14 cellular contexts compared by ENCODE assay signal in the genomic region with DNA sequence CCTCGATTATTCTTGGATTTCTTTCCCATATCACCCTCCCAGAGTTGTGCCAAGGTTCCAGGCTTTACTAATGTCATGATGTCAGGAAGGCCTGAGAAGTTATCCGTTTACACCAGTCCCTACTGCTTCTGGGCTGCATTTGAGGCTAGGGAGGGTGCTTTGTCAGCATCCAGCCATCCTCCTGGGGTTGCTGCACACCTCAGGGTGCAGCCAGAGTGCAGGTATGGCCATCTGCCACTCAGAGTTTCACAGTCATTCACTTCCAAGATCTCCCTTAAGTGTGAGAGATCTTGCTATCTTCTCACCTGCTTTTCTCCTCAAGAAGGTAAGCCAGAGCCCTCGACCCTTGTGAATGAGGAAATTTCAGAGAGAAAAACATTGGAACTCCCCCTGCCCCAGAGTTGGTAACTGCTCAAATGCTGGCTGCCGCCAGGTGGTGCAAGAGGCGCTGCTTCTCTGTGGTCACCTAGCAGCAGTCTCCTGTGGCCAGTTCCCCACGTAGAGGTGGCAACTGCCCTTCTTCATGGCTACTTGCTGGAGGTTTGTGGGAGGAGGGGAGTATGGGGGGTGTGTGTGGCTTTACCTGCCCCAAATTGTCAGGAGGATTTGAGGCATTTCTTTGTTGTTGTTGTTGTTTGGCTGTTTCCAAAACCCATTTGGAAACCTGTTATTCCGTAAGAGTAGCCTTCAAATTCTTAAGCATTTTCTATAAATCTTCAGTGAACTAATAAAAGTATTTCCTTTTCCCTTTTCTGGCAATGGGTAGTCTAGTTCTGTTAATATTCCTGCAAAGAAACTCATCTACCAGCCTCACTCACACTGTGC.
A peak's percentile ranks its signal among the peaks of the same experiment; 100 is the strongest.
DNase-seq lines count a peak whose midpoint lies in the region; ATAC-seq and TF ChIP-seq lines count a peak whose summit lies in the region.
"Had no signal": no experiment of that assay in that cellular context is flagged by ENCODE, and none has a peak within 500 bp of the region (broad histone marks: within the 10 kb centered on the region; RNA-seq: fewer than 3 reads in every experiment).

No MANE protein-coding gene starts in this region.

- CTCF ChIA-PET in HEK293T (lab: Yijun Ruan, JAX): no interaction called here

- intact Hi-C loops in sciatic nerve (cut with DNase I): no loop called here

- no peak overlapping the region for H3K4me3 ChIP-seq in HFF-Myc (replicated peaks; ENCODE audit: low read depth, low read length)
- H3K4me3 ChIP-seq: esophagus muscularis mucosa had no signal

- H3K27ac ChIP-seq in C4-2B (no peak overlapping the region), VCaP (no peak overlapping the region)
- H3K27ac ChIP-seq: esophagus muscularis mucosa had no signal

- POLR2A ChIA-PET in HEK293T (lab: Yijun Ruan, JAX): no interaction called here

- peak; percentile 93 for ATAC-seq in left lobe of liver
- no peak for ATAC-seq in HG03159 (IDR thresholded peaks at IDR 0.05; ENCODE audit: unreplicated experiment)
- ATAC-seq in sciatic nerve: no peak
- no peak for ATAC-seq in GM18873 (IDR thresholded peaks at IDR 0.05; ENCODE audit: low FRiP score, unreplicated experiment)
- ATAC-seq: activated naive CD8-positive, alpha-beta T cell treated with anti-CD3 and anti-CD28 coated beads, Interleukin-2, amount 50 U/mL, for 24 hours had no signal

- DNase-seq in HFF-Myc (ENCODE audit: extremely low read depth, low read depth): no peak
- DNase-seq in left lobe of liver (ENCODE audit: low spot score): peak; percentile 51
- no peak for DNase-seq in HEK293T (ENCODE audit: extremely low spot score)
- DNase-seq in sciatic nerve (ENCODE audit: low spot score): no peak
- DNase-seq: activated CD4-positive, alpha-beta T cell treated with anti-CD3 and anti-CD28 coated beads for 1 hour; activated naive CD8-positive, alpha-beta T cell treated with anti-CD3 and anti-CD28 coated beads, Interleukin-2, amount 50 U/mL, for 24 hours; DMS153; mesenchymal stem cell; stimulated activated naive CD4-positive, alpha-beta T cell treated with Interleukin-2 at 50 U/mL for 16 hours had no signal

- TF ChIP-seq CTCF in C4-2B (conservative IDR thresholded peaks at IDR 0.05): peak; percentile 88
- peak; percentile 30 for TF ChIP-seq CTCF in HFF-Myc (IDR thresholded peaks at IDR 0.05; ENCODE audit: low read depth, low read length, missing control alignments)
- peak; percentile 30 for TF ChIP-seq CTCF in VCaP (conservative IDR thresholded peaks at IDR 0.05)

TF ChIP-seq in HEK293T, 16 proteins besides CTCF, POLR2A, EP300 and RAD21:
- no peak for TF ChIP-seq FOXK2 (IDR thresholded peaks at IDR 0.05)

Comparison
In these comparisons a context has a peak if more than half of its experiments do, and no peak if none do; other contexts are left out.
1. CTCF ChIP-seq: peak in every context shown above with its lines; median percentile 88 in C4-2B; 30 in HFF-Myc; 30 in VCaP.